In the genomic region with DNA sequence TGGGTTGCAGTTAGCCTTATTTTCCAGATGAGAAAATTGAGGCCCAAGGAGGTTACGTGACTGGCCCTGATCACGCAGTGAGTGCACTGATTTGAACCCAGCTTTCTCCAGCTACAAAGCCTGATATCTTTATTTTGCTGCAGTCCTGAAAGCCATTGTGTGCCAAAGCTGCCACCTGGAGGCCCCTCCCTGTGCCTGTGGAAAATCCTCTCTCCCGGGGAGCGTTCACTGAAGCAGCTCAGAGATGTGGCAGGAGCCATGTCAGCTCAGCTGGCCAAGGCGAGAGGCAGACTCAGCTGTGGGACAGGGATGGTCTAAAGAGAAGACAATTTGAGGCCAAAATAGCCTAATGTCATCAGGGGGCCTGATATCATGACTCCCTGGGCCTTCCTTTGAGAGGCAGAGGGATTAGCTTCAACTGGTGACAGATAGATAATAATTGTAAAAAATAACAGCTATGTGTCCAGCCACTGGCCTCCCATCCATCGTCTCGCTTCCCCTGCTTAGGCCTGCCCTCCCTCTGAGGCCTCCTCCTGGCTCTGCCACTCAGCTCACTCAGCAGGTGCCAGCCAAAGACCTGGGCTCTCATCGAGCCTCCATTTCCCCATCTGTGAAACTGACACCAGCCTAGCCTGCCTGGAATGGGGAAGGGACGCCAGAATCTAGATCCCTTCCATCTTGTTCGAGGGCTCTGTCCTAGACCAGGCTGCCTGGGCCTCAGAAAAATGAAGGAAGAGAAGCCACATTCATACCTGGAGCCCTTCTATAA, we compare ENCODE assay signal across 24 cellular contexts.
DNase-seq lines count a peak whose midpoint lies in the region; ATAC-seq and TF ChIP-seq lines count a peak whose summit lies in the region.
"Had no signal": no experiment of that assay in that cellular context is flagged by ENCODE, and none has a peak within 500 bp of the region (broad histone marks: within the 10 kb centered on the region; RNA-seq: fewer than 3 reads in every experiment).

No MANE protein-coding gene starts in this region.

- H3K9me3 Mint-ChIP-seq in nephron, result no peaks in the 10 kb centered on the region
- no peaks in the 10 kb centered on the region for H3K9me3 Mint-ChIP-seq in stimulated activated naive CD8-positive, alpha-beta T cell treated with anti-CD3 and anti-CD28 coated beads, Interleukin-15, amount 100 ng/mL, for 72 hours
- H3K9me3 Mint-ChIP-seq: activated CD4-positive, alpha-beta T cell treated with anti-CD3 and anti-CD28 coated beads, Interleukin-2, amount 10 ng/mL, durations not matched to agents 7 days and 5 days; activated naive CD8-positive, alpha-beta T cell treated with anti-CD3 and anti-CD28 coated beads, Interleukin-2, amount 50 U/mL, for 24 hours; activated T-cell treated with anti-CD3 and anti-CD28 coated beads, Interleukin-2, amount 50 U/mL, for 4 hours; HFFc6; WTC11 had no signal

- peak; percentile 58 for TF ChIP-seq RAD21 in Ishikawa (IDR thresholded peaks at IDR 0.05; ENCODE audit: low read depth)

- H3K4me1 Mint-ChIP-seq in nephron, result peaks cover 53% of the 10 kb centered on the region
- H3K4me1 Mint-ChIP-seq in stimulated activated naive CD8-positive, alpha-beta T cell treated with anti-CD3 and anti-CD28 coated beads, Interleukin-15, amount 100 ng/mL, for 72 hours, result no peaks in the 10 kb centered on the region
- H3K4me1 Mint-ChIP-seq: activated CD4-positive, alpha-beta T cell treated with anti-CD3 and anti-CD28 coated beads, Interleukin-2, amount 10 ng/mL, durations not matched to agents 7 days and 5 days; activated naive CD8-positive, alpha-beta T cell treated with anti-CD3 and anti-CD28 coated beads, Interleukin-2, amount 50 U/mL, for 24 hours had no signal

- peaks cover 10% of the 10 kb centered on the region for H3K27me3 Mint-ChIP-seq in nephron (ENCODE audit: low read depth)
- H3K27me3 Mint-ChIP-seq in stimulated activated naive CD8-positive, alpha-beta T cell treated with anti-CD3 and anti-CD28 coated beads, Interleukin-15, amount 100 ng/mL, for 72 hours, result no peaks in the 10 kb centered on the region
- H3K27me3 Mint-ChIP-seq: activated CD4-positive, alpha-beta T cell treated with anti-CD3 and anti-CD28 coated beads, Interleukin-2, amount 10 ng/mL, durations not matched to agents 7 days and 5 days had no signal

- no peaks in the 10 kb centered on the region for H3K36me3 Mint-ChIP-seq in nephron (ENCODE audit: low read depth)
- H3K36me3 Mint-ChIP-seq: WTC11 had no signal

- ATAC-seq in stimulated activated naive CD8-positive, alpha-beta T cell treated with anti-CD3 and anti-CD28 coated beads, Interleukin-15, amount 100 ng/mL, for 72 hours, result no peak
- ATAC-seq: activated naive CD8-positive, alpha-beta T cell treated with anti-CD3 and anti-CD28 coated beads, Interleukin-2, amount 50 U/mL, for 24 hours; activated T-cell treated with anti-CD3 and anti-CD28 coated beads, Interleukin-2, amount 50 U/mL, for 4 hours; heart left ventricle; WTC11 had no signal

- TF ChIP-seq CTCF in nephron (IDR thresholded peaks at IDR 0.05; ENCODE audit: unreplicated experiment in 3 of 3), result no peak

- no peak overlapping the region for H3K4me3 Mint-ChIP-seq in nephron
- no peak overlapping the region for H3K4me3 Mint-ChIP-seq in stimulated activated naive CD8-positive, alpha-beta T cell treated with anti-CD3 and anti-CD28 coated beads, Interleukin-15, amount 100 ng/mL, for 72 hours
- H3K4me3 Mint-ChIP-seq: activated CD4-positive, alpha-beta T cell treated with anti-CD3 and anti-CD28 coated beads, Interleukin-2, amount 10 ng/mL, durations not matched to agents 7 days and 5 days; activated naive CD8-positive, alpha-beta T cell treated with anti-CD3 and anti-CD28 coated beads, Interleukin-2, amount 50 U/mL, for 24 hours; activated T-cell treated with anti-CD3 and anti-CD28 coated beads, Interleukin-2, amount 50 U/mL, for 4 hours; HFFc6; WTC11 had no signal

- no peak for TF ChIP-seq EP300 in Ishikawa (IDR thresholded peaks at IDR 0.05; ENCODE audit: borderline replicate concordance)

- peak overlapping the region in 2 of 3 experiments; percentile 30 to 41 for H3K27ac Mint-ChIP-seq in nephron
- no peak overlapping the region for H3K27ac Mint-ChIP-seq in stimulated activated naive CD8-positive, alpha-beta T cell treated with anti-CD3 and anti-CD28 coated beads, Interleukin-15, amount 100 ng/mL, for 72 hours
- H3K27ac Mint-ChIP-seq: activated naive CD8-positive, alpha-beta T cell treated with anti-CD3 and anti-CD28 coated beads, Interleukin-2, amount 50 U/mL, for 24 hours; HFFc6; WTC11 had no signal

- DNase-seq in NCI-H1417 (lab: John Stamatoyannopoulos, UW), result peak in 2 of 3 experiments; percentile 35 to 54
- DNase-seq in NCI-H1417 treated with DMSO at 0.1 percent for 48 hours (lab: John Stamatoyannopoulos, UW), result no peak
- peak; percentile 71 for DNase-seq in cerebellum (ENCODE audit: low spot score)
- DNase-seq in COR-L47 (lab: John Stamatoyannopoulos, UW), result no peak
- DNase-seq in stimulated activated naive CD8-positive, alpha-beta T cell treated with anti-CD3 and anti-CD28 coated beads, Interleukin-15, amount 100 ng/mL, for 72 hours, result no peak
- DNase-seq in putamen (ENCODE audit: low spot score), result no peak
- DNase-seq: activated CD4-positive, alpha-beta T cell treated with anti-CD3 and anti-CD28 coated beads, Interleukin-2, amount 10 ng/mL, durations not matched to agents 7 days and 5 days; activated naive CD8-positive, alpha-beta T cell treated with anti-CD3 and anti-CD28 coated beads, Interleukin-2, amount 50 U/mL, for 24 hours; activated T-cell treated with anti-CD3 and anti-CD28 coated beads, Interleukin-2, amount 50 U/mL, for 4 hours; DND-41; heart left ventricle; HFFc6; kidney; NCI-H1092; NCI-H1930; NCI-H446; NK-92 treated with Interleukin-12 subunit alpha and Interleukin-12 subunit beta, amount 100 ng/mL, for 24 hours; PC-9; SHP77 treated with DMSO at 0.1 percent for 48 hours; small intestine; tibial artery had no signal

TF ChIP-seq in Ishikawa, 13 proteins besides CTCF, POLR2A, EP300 and RAD21:
- TF ChIP-seq, protein P1, sequence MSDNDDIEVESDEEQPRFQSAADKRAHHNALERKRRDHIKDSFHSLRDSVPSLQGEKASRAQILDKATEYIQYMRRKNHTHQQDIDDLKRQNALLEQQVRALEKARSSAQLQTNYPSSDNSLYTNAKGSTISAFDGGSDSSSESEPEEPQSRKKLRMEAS (IDR thresholded peaks at IDR 0.05), result no peak
- no peak for TF ChIP-seq ZBTB7A (IDR thresholded peaks at IDR 0.05; ENCODE audit: low read depth)
- TF ChIP-seq USF1 (IDR thresholded peaks at IDR 0.05), result no peak
- no peak for TF ChIP-seq TCF12 (IDR thresholded peaks at IDR 0.05; ENCODE audit: low read depth)
- TF ChIP-seq, protein P2, sequence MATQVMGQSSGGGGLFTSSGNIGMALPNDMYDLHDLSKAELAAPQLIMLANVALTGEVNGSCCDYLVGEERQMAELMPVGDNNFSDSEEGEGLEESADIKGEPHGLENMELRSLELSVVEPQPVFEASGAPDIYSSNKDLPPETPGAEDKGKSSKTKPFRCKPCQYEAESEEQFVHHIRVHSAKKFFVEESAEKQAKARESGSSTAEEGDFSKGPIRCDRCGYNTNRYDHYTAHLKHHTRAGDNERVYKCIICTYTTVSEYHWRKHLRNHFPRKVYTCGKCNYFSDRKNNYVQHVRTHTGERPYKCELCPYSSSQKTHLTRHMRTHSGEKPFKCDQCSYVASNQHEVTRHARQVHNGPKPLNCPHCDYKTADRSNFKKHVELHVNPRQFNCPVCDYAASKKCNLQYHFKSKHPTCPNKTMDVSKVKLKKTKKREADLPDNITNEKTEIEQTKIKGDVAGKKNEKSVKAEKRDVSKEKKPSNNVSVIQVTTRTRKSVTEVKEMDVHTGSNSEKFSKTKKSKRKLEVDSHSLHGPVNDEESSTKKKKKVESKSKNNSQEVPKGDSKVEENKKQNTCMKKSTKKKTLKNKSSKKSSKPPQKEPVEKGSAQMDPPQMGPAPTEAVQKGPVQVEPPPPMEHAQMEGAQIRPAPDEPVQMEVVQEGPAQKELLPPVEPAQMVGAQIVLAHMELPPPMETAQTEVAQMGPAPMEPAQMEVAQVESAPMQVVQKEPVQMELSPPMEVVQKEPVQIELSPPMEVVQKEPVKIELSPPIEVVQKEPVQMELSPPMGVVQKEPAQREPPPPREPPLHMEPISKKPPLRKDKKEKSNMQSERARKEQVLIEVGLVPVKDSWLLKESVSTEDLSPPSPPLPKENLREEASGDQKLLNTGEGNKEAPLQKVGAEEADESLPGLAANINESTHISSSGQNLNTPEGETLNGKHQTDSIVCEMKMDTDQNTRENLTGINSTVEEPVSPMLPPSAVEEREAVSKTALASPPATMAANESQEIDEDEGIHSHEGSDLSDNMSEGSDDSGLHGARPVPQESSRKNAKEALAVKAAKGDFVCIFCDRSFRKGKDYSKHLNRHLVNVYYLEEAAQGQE (IDR thresholded peaks at IDR 0.05; ENCODE audit: low read depth), result no peak
- TF ChIP-seq TAF1 (IDR thresholded peaks at IDR 0.05; ENCODE audit: low read depth), result no peak
- no peak for TF ChIP-seq TEAD4 (IDR thresholded peaks at IDR 0.05)
- no peak for TF ChIP-seq NFIC (IDR thresholded peaks at IDR 0.05)
- no peak for TF ChIP-seq FOXM1 (IDR thresholded peaks at IDR 0.05; ENCODE audit: borderline replicate concordance, low read depth)
- no peak for TF ChIP-seq YY1 (IDR thresholded peaks at IDR 0.05; ENCODE audit: low read depth)
- TF ChIP-seq CREB1 (IDR thresholded peaks at IDR 0.05; ENCODE audit: low read depth), result no peak
- TF ChIP-seq CEBPB (IDR thresholded peaks at IDR 0.05), result no peak
- TF ChIP-seq EGR1 (IDR thresholded peaks at IDR 0.05), result no peak

Comparison
In these comparisons a context has a peak if more than half of its experiments do, and no peak if none do; other contexts are left out.
1. DNase-seq: peak in NCI-H1417 (2 of 3) and cerebellum (single experiment); none in NCI-H1417 treated with DMSO at 0.1 percent for 48 hours (single experiment), COR-L47 (single experiment), stimulated activated naive CD8-positive, alpha-beta T cell treated with anti-CD3 and anti-CD28 coated beads, Interleukin-15, amount 100 ng/mL, for 72 hours (0 of 2) and putamen (single experiment).
2. H3K27ac Mint-ChIP-seq: peak in nephron (2 of 3); none in stimulated activated naive CD8-positive, alpha-beta T cell treated with anti-CD3 and anti-CD28 coated beads, Interleukin-15, amount 100 ng/mL, for 72 hours (0 of 2).